Comparison of ENCODE assay signal across 1 cellular context in the genomic region with DNA sequence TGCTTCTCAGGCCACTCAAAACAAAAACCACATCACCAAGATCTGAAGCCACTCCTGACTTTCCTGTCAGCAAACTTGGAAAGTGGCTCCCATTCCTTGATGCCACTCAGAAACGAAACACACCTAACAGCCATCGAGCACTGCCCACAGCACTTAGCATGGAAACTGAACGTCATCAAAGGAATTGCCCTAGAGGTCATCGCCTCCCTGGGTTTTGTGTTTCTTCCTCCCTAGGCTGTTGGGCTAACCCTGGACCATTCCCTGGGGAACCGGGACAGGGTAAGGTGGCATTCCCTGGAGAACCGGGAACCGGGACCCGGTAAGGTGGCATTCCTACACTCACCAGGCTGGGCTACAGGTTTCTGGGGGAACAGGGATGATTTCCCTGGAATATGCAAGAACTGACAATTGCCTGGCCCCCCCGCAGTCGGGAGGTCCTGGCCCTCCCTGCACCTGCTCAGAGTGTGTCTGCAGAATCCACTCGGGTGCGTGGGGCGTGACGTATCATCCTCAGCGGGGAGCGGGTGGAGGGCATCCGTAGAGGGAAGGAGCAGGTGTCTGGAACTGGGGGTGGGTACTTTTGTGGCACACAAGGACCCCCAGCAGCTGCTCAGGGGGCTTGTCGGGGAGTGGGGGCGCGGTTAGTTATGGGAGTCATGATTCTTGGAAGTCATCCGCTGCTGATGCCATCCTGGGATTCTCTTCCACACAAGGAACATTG.
TF ChIP-seq lines count a peak whose summit lies in the region.

No MANE protein-coding gene starts in this region.

TF ChIP-seq in IMR-90, 13 proteins besides CTCF, POLR2A, EP300 and RAD21:
- no peak for TF ChIP-seq MXI1 (IDR thresholded peaks at IDR 0.05; ENCODE audit: borderline replicate concordance, low read depth, low read length)
- TF ChIP-seq ELK1 (IDR thresholded peaks at IDR 0.05; ENCODE audit: borderline replicate concordance, low read depth, low read length): no peak
- no peak for TF ChIP-seq FOS (IDR thresholded peaks at IDR 0.05; ENCODE audit: low read depth, low read length)
- TF ChIP-seq CEBPB (IDR thresholded peaks at IDR 0.05; ENCODE audit: low read depth, low read length): no peak
- TF ChIP-seq RFX5 (IDR thresholded peaks at IDR 0.05; ENCODE audit: low read depth, low read length): no peak
- TF ChIP-seq CHD1 (IDR thresholded peaks at IDR 0.05; ENCODE audit: low read depth, low read length): no peak
